Comparison of ENCODE assay signal across 8 cellular contexts in genomic region chr12:96401061-96401871, GRCh38. TPM values are rescaled to one million over a fixed set of nuclear protein-coding genes. Genes with fewer than 3 reads are reported as not detected.
A peak's percentile ranks its signal among the peaks of the same experiment; 100 is the strongest.
DNase-seq lines count a peak whose midpoint lies in the region; ATAC-seq and TF ChIP-seq lines count a peak whose summit lies in the region.

No MANE protein-coding gene starts in this region.

- H3K27ac ChIP-seq in SJCRH30, result no peak overlapping the region
- no peak overlapping the region for H3K27ac ChIP-seq in iPS DF 6.9 (ENCODE audit: low read length)

- H3K4me3 ChIP-seq in SJCRH30, result peak overlapping the region; percentile 96
- peak overlapping the region; percentile 83 for H3K4me3 ChIP-seq in astrocyte of the spinal cord (ENCODE audit: low read depth, low read length)
- peak overlapping the region; percentile 93; the same call in 1 of the 2 replicates for H3K4me3 ChIP-seq in iPS DF 6.9 (ENCODE audit: low read length)
- peak overlapping the region; percentile 80 for H3K4me3 ChIP-seq in skeletal muscle cell (ENCODE audit: low read depth, low read length)

- peak; percentile 83 for DNase-seq in Caki2 (ENCODE audit: low read depth)
- peak; percentile 78 for DNase-seq in HuH-7.5 (ENCODE audit: low spot score)
- peak in 1 of 2 experiments; percentile 44 for DNase-seq in SJCRH30
- DNase-seq in astrocyte of the spinal cord (ENCODE audit: low read depth, low spot score), result peak; percentile 91
- no peak for DNase-seq in iPS DF 6.9 (ENCODE audit: low read depth, low spot score)
- no peak for DNase-seq in skeletal muscle cell (ENCODE audit: low read depth)

- H3K36me3 ChIP-seq in SJCRH30 (no peaks in the 10 kb centered on the region), iPS DF 6.9 (ENCODE audit: control insufficient read depth, insufficient read depth, low read length) (no peaks in the 10 kb centered on the region)

- ATAC-seq in GM19467 (IDR thresholded peaks at IDR 0.05; ENCODE audit: unreplicated experiment), result peak; percentile 27
- ATAC-seq in HG03139 (IDR thresholded peaks at IDR 0.05; ENCODE audit: unreplicated experiment), result no peak

- H3K27me3 ChIP-seq in SJCRH30 (no peaks in the 10 kb centered on the region), iPS DF 6.9 (ENCODE audit: control insufficient read depth, insufficient read depth, low read length) (no peaks in the 10 kb centered on the region)

- WGBS in iPS DF 6.9 (ENCODE audit: insufficient coverage, insufficient read length), result no CpG with 5 or more reads among the region's 19 CpGs

- H3K9me3 ChIP-seq in SJCRH30 (replicated peaks) (no peaks in the 10 kb centered on the region), iPS DF 6.9 (ENCODE audit: control insufficient read depth, insufficient read depth, low read length) (no peaks in the 10 kb centered on the region)

- H3K4me1 ChIP-seq in SJCRH30 (peaks cover 9% of the 10 kb centered on the region), iPS DF 6.9 (ENCODE audit: control insufficient read depth, insufficient read depth, low read length) (no peaks in the 10 kb centered on the region; the same call in 1 of the 2 replicates)

- in situ Hi-C loops in Caki2 (cut with HindIII; ENCODE audit: low pct_unique_long_range_greater_than_20kb, low sequenced_read_pairs), result no loop called here
- in situ Hi-C loops in astrocyte of the spinal cord (cut with HindIII; ENCODE audit: low sequenced_read_pairs), result no loop called here

- TF ChIP-seq CTCF in astrocyte of the spinal cord (IDR thresholded peaks at IDR 0.05; ENCODE audit: low read depth, low read length), result peak; percentile 37

RNA-seq across cellular contexts. Expression of gene CDK17, which starts 1.0 kb away (rescaled TPM):
- total RNA-seq in Caki2 (2014; rRNA removed; shearing (Covaris generic); ENCODE audit: low replicate concordance), result 25.8 and 28.5 TPM in 2 replicates
- 20.7 and 28.0 TPM in 2 replicates for total RNA-seq in SJCRH30 (2014; rRNA removed; shearing (Covaris generic))

Comparison
In these comparisons a context has a peak if more than half of its experiments do, and no peak if none do; other contexts are left out.
1. DNase-seq: peak in Caki2 (single experiment), HuH-7.5 (single experiment) and astrocyte of the spinal cord (single experiment); none in iPS DF 6.9 (single experiment) and skeletal muscle cell (single experiment).
2. Peak in every context shown above with its lines, with median percentiles within 50 percentile points of each other: H3K4me3 ChIP-seq.